ENCODE assay signal across 2 cellular contexts in genomic region chr1:173470608-173471007, GRCh38.
A peak's percentile ranks its signal among the peaks of the same experiment; 100 is the strongest.
TF ChIP-seq lines count a peak whose summit lies in the region.

No MANE protein-coding gene starts in this region.

TF ChIP-seq in HEK293, 187 proteins besides CTCF, POLR2A, EP300 and RAD21:
- TF ChIP-seq ZNF518A (tag by site-specific recombination; conservative IDR thresholded peaks at IDR 0.05; ENCODE audit: low read depth) (no peak), SETDB1 (IDR thresholded peaks at IDR 0.05; ENCODE audit: insufficient read length, low read length) (peak; percentile 75), HOXC10 (CRISPR knock-in tag; IDR thresholded peaks at IDR 0.05) (no peak), ZNF585B (tag by site-specific recombination; IDR thresholded peaks at IDR 0.05) (peak; percentile 98)

TF ChIP-seq in K562, 482 proteins besides CTCF, POLR2A, EP300 and RAD21 (continued from another document and continues in another):
- TF ChIP-seq ZNF280A (IDR thresholded peaks at IDR 0.05; ENCODE audit: low read depth, partially characterized antibody) (peak; percentile 89), TRIM25 (IDR thresholded peaks at IDR 0.05; ENCODE audit: borderline replicate concordance) (no peak), KDM1A (IDR thresholded peaks at IDR 0.05) (no peak), HMBOX1 (IDR thresholded peaks at IDR 0.05) (no peak), ZFPM2 (CRISPR knock-in tag; IDR thresholded peaks at IDR 0.05) (no peak), SMARCE1 (IDR thresholded peaks at IDR 0.05) (no peak), VEZF1 (CRISPR knock-in tag; IDR thresholded peaks at IDR 0.05) (no peak), SMAD3 (CRISPR knock-in tag; conservative IDR thresholded peaks at IDR 0.05) (no peak), TFAM (CRISPR knock-in tag; conservative IDR thresholded peaks at IDR 0.05) (no peak), ZBTB34 (CRISPR knock-in tag; IDR thresholded peaks at IDR 0.05) (no peak), ZNF274 (IDR thresholded peaks at IDR 0.05; ENCODE audit: borderline replicate concordance, low read depth, low read length) (no peak), NR2C2 (CRISPR knock-in tag; IDR thresholded peaks at IDR 0.05) (no peak), NR2C2 (tag; IDR thresholded peaks at IDR 0.05) (no peak), HSF4 (CRISPR knock-in tag; IDR thresholded peaks at IDR 0.05; ENCODE audit: borderline replicate concordance) (no peak), ZFP91 (CRISPR knock-in tag; IDR thresholded peaks at IDR 0.05) (no peak), PRDM10 (IDR thresholded peaks at IDR 0.05; ENCODE audit: partially characterized antibody) (no peak), ZNF77 (CRISPR knock-in tag; IDR thresholded peaks at IDR 0.05) (no peak), DDX20 (tag; IDR thresholded peaks at IDR 0.05; ENCODE audit: low read depth) (no peak), EGR1 (conservative IDR thresholded peaks at IDR 0.05) (no peak), KDM4B (IDR thresholded peaks at IDR 0.05; ENCODE audit: borderline replicate concordance in 2 of 2, low read depth in 1 of 2) (no peak), CREB5 (CRISPR knock-in tag; IDR thresholded peaks at IDR 0.05) (no peak), TRIM28 (IDR thresholded peaks at IDR 0.05) (peak; percentile 92), MBD1 (CRISPR knock-in tag; IDR thresholded peaks at IDR 0.05) (no peak), BRD9 (IDR thresholded peaks at IDR 0.05; ENCODE audit: low read depth, partially characterized antibody) (no peak), MYNN (IDR thresholded peaks at IDR 0.05) (no peak), MYNN (CRISPR knock-in tag; IDR thresholded peaks at IDR 0.05) (no peak), ZBED1 (IDR thresholded peaks at IDR 0.05) (no peak), EWSR1 (IDR thresholded peaks at IDR 0.05; ENCODE audit: borderline replicate concordance, low read depth, partially characterized antibody) (no peak), TAF1 (IDR thresholded peaks at IDR 0.05; ENCODE audit: control insufficient read depth, extremely low read depth, insufficient read depth, low read length, severe bottlenecking) (no peak), CBX1 (IDR thresholded peaks at IDR 0.05; ENCODE audit: low read depth) (peak; percentile 93), ZNF184 (CRISPR knock-in tag; IDR thresholded peaks at IDR 0.05) (no peak), XRCC3 (IDR thresholded peaks at IDR 0.05) (peak; percentile 75; the same call in 1 of the 2 replicates)
